ENCODE assay signal across 11 cellular contexts in genomic region chr4:107826427-107826980, GRCh38. TPM values are rescaled to one million over a fixed set of nuclear protein-coding genes. Genes with fewer than 3 reads are reported as not detected.
A peak's percentile ranks its signal among the peaks of the same experiment; 100 is the strongest.
DNase-seq lines count a peak whose midpoint lies in the region; ATAC-seq and TF ChIP-seq lines count a peak whose summit lies in the region.
"Had no signal": no experiment of that assay in that cellular context is flagged by ENCODE, and none has a peak within 500 bp of the region (broad histone marks: within the 10 kb centered on the region; RNA-seq: fewer than 3 reads in every experiment).

No MANE protein-coding gene starts in this region.

- no peaks in the 10 kb centered on the region for H3K9me3 ChIP-seq in MG63
- no peaks in the 10 kb centered on the region for H3K9me3 ChIP-seq in esophagus muscularis mucosa

- H3K27ac ChIP-seq in ACC112 (ENCODE audit: low read depth, low read length) (peak overlapping the region; percentile 95; the same call in 1 of the 2 replicates), esophagus muscularis mucosa (replicated peaks in 1 of 4) (peak overlapping the region; percentile 96 to 99 (median 96))
- H3K27ac ChIP-seq: C4-2B had no signal

- no peak for ATAC-seq in GM21526 (IDR thresholded peaks at IDR 0.05; ENCODE audit: low FRiP score, unreplicated experiment)
- ATAC-seq: GM12878 had no signal

- peaks cover 57% of the 10 kb centered on the region for H3K79me2 ChIP-seq in ACC112 (ENCODE audit: control insufficient read depth, insufficient read depth, low read length, unreplicated experiment)

- H3K27me3 ChIP-seq in ACC112 (ENCODE audit: insufficient read depth, low read length) (no peaks in the 10 kb centered on the region), MG63 (no peaks in the 10 kb centered on the region), esophagus muscularis mucosa (no peaks in the 10 kb centered on the region)

- peaks cover 25% of the 10 kb centered on the region for H3K27me3 Mint-ChIP-seq in nephron (ENCODE audit: low read depth)

- 32% methylated on average over 5 of the region's 5 CpGs for WGBS in esophagus muscularis mucosa

- no peak for TF ChIP-seq EP300 in esophagus muscularis mucosa (IDR thresholded peaks at IDR 0.05)

- H3K4me1 ChIP-seq in ACC112 (ENCODE audit: control insufficient read depth, insufficient read depth, low read length, unreplicated experiment) (peaks cover 18% of the 10 kb centered on the region), esophagus muscularis mucosa (peaks cover 9 to 69% (median 61%) of the 10 kb centered on the region in 4 donors)

- intact Hi-C loops in esophagus muscularis mucosa (cut with DNase I), result loop anchor here (5.0 kb wide), 1 partner anchor 81 kb away; no protein-coding TSS in a partner anchor

- DNase-seq in MG63 (no peak), esophagus muscularis mucosa (ENCODE audit: extremely low spot score) (no peak), T-helper 2 cell (no peak), hippocampal formation (lab: John Stamatoyannopoulos, UW) (no peak), T-helper 1 cell (no peak)
- DNase-seq: NCI-H1694 had no signal

- H3K4me3 ChIP-seq in ACC112 (ENCODE audit: low read depth, low read length), result peak overlapping the region; percentile 92
- peak overlapping the region; percentile 77 for H3K4me3 ChIP-seq in MG63
- H3K4me3 ChIP-seq in esophagus muscularis mucosa, result peak overlapping the region; percentile 86 to 97 (median 96)
- H3K4me3 ChIP-seq: GM12878 had no signal

- TF ChIP-seq CTCF in esophagus muscularis mucosa (IDR thresholded peaks at IDR 0.05) (no peak), nephron (IDR thresholded peaks at IDR 0.05; ENCODE audit: unreplicated experiment in 3 of 3) (no peak)

- no peaks in the 10 kb centered on the region for H3K36me3 Mint-ChIP-seq in nephron (ENCODE audit: low read depth)

- H3K27ac Mint-ChIP-seq in nephron, result peak overlapping the region; percentile 86 to 89 (median 87)

- H3K36me3 ChIP-seq in ACC112 (ENCODE audit: insufficient read depth, low read length) (peaks cover 8% of the 10 kb centered on the region; the same call in 1 of the 2 replicates), MG63 (no peaks in the 10 kb centered on the region), esophagus muscularis mucosa (no peaks in the 10 kb centered on the region)

- TF ChIP-seq POLR2A in esophagus muscularis mucosa (IDR thresholded peaks at IDR 0.05; ENCODE audit: low read depth), result no peak

- H3K9me3 Mint-ChIP-seq in nephron, result no peaks in the 10 kb centered on the region

- H3K4me1 Mint-ChIP-seq in nephron, result peaks cover 14% of the 10 kb centered on the region

- peak overlapping the region; percentile 85 to 92 (median 91) for H3K4me3 Mint-ChIP-seq in nephron

- H2AFZ ChIP-seq in ACC112 (ENCODE audit: low read length, unreplicated experiment), result no peak overlapping the region

RNA-seq across cellular contexts. Expression of gene SGMS2, which starts 1.8 kb away (rescaled TPM):
- 13.2 and 19.5 TPM in 2 replicates for total RNA-seq in MG63 (2014; rRNA removed; shearing (Covaris generic); ENCODE audit: low replicate concordance)
- total RNA-seq in esophagus muscularis mucosa, result 100 to 1,000 TPM; 278 to 487 (median 347) TPM

Comparison
In these comparisons a context has a peak if more than half of its experiments do, and no peak if none do; other contexts are left out.
1. RNA of gene SGMS2, which starts 1.8 kb away (total RNA-seq): 278 to 487 TPM in esophagus muscularis mucosa; 13.2 to 19.5 TPM in MG63; every median in the first group is over 10 times any median in the second.
2. Peak in every context shown above with its lines, with median percentiles within 50 percentile points of each other: H3K4me3 ChIP-seq.